ENCODE assay signal across 9 cellular contexts in genomic region chr5:148368299-148368698, GRCh38. TPM values are rescaled to one million over a fixed set of nuclear protein-coding genes. Genes with fewer than 3 reads are reported as not detected.
"Had no signal": no experiment of that assay in that cellular context is flagged by ENCODE, and none has a peak within 500 bp of the region (broad histone marks: within the 10 kb centered on the region; RNA-seq: fewer than 3 reads in every experiment).

No MANE protein-coding gene starts in this region.

- ATAC-seq: GM12878 had no signal

- DNase-seq: GDM1, GF-D8 had no signal

- FAIRE-seq: G401.6, GM12878, GM12891, GM12892, GM18507, GM19239 had no signal

- H3K4me3 ChIP-seq: GM12878 had no signal

RNA-seq across cellular contexts. Expression of gene SPINK9, which starts 32.9 kb away (rescaled TPM):
- total RNA-seq: G401, GM12878 had no signal
- polyA plus RNA-seq: GM12878 had no signal

RNA-seq across cellular contexts. Expression of gene SPINK7, which starts 56.1 kb away (rescaled TPM):
- total RNA-seq: G401, GM12878 had no signal
- polyA plus RNA-seq: GM12878 had no signal
